In genomic region chr3:28210968-28211713, GRCh38 we compare ENCODE assay signal across 33 cellular contexts. TPM values are rescaled to one million over a fixed set of nuclear protein-coding genes. Genes with fewer than 3 reads are reported as not detected.
DNase-seq lines count a peak whose midpoint lies in the region; ATAC-seq, FAIRE-seq and TF ChIP-seq lines count a peak whose summit lies in the region.
"Had no signal": no experiment of that assay in that cellular context is flagged by ENCODE, and none has a peak within 500 bp of the region (broad histone marks: within the 10 kb centered on the region; RNA-seq: fewer than 3 reads in every experiment).

No MANE protein-coding gene starts in this region.

- H3K4me2 ChIP-seq in H1 (ENCODE audit: insufficient read depth in 1 of 2, low read depth in 2 of 2, low read length in 2 of 2) = no peak overlapping the region
- H3K4me2 ChIP-seq: smooth muscle cell had no signal

- FAIRE-seq in H1 (lab: Jason Lieb, UNC) = no peak
- FAIRE-seq: bronchial epithelial cell, GM18507, islet of Langerhans had no signal

- H3K18ac ChIP-seq in H1 (ENCODE audit: extremely low read depth, low read length) = no peak overlapping the region

- H2AK5ac ChIP-seq in H1 (ENCODE audit: low read depth, low read length) = no peak overlapping the region

- no peak for TF ChIP-seq RAD21 in H1 (IDR thresholded peaks at IDR 0.05 in 1 of 2, conservative IDR thresholded peaks at IDR 0.05 in 1 of 2; ENCODE audit: low read depth in 2 of 2, low read length in 2 of 2)

- peaks cover 21% of the 10 kb centered on the region for H3K4me1 ChIP-seq in CD4-positive, alpha-beta memory T cell (ENCODE audit: insufficient read depth, low read length)
- no peaks in the 10 kb centered on the region for H3K4me1 ChIP-seq in H1 (replicated peaks in 1 of 4; ENCODE audit: control insufficient read depth in 3 of 4, insufficient read depth in 4 of 4, low read length in 3 of 4)
- H3K4me1 ChIP-seq: left lung, right atrium auricular region had no signal

- H2AFZ ChIP-seq in H1 (ENCODE audit: low read length) = no peak overlapping the region

- POLR2A ChIA-PET in activated CD4-positive, alpha-beta memory T cell treated with anti-CD3 and anti-CD28 coated beads, Interleukin-2, amount 10 ng/mL, durations not matched to agents 7 days and 5 days (lab: Charles Lee) = interaction anchor here (0.7 kb wide), 1 partner anchor 16 kb away, joined by 3 read pairs; no protein-coding TSS in a partner anchor
- POLR2A ChIA-PET in activated CD4-positive, alpha-beta memory T cell treated with anti-CD3 and anti-CD28 coated beads for 36 hours (lab: Charles Lee) = no interaction called here
- POLR2A ChIA-PET in CD4-positive, alpha-beta memory T cell (lab: Charles Lee; ENCODE audit: partially characterized antibody) = interaction anchor here (0.6 to 1.4 kb wide), 2 partner anchors 11 to 39 kb away, joined by 3 to 5 read pairs; no protein-coding TSS in a partner anchor
- POLR2A ChIA-PET in T-cell (lab: Charles Lee) (interaction anchor here in 1 of 2 donors (0.6 kb wide), 3 partner anchors 18 to 114 kb away, joined by 3 to 12 read pairs (median 6); no protein-coding TSS in a partner anchor), H1 (lab: Charles Lee; ENCODE audit: partially characterized antibody) (no interaction called here)

- no peak overlapping the region for H3K9ac ChIP-seq in H1 (replicated peaks in 1 of 4; ENCODE audit: extremely low read depth in 1 of 4, low read depth in 3 of 4, low read length in 3 of 4)

- no peak overlapping the region for H3K14ac ChIP-seq in H1 (ENCODE audit: insufficient read length)

- H3K79me2 ChIP-seq in H1 (ENCODE audit: control insufficient read depth in 1 of 2, insufficient read depth in 2 of 2, low read length in 2 of 2) = no peaks in the 10 kb centered on the region

- H3K9me3 ChIP-seq in CD4-positive, alpha-beta memory T cell (ENCODE audit: control insufficient read depth in 1 of 2, low read length in 2 of 2) = peaks cover 0 to 8% of the 10 kb centered on the region in 2 donors
- H3K9me3 ChIP-seq in H1 (ENCODE audit: insufficient read depth in 2 of 2, low read depth in 1 of 2, low read length in 1 of 2) = peaks cover 9% of the 10 kb centered on the region in 2 experiments

- H3K79me1 ChIP-seq in H1 (ENCODE audit: low read depth, low read length) = no peaks in the 10 kb centered on the region

- no peak overlapping the region for H2BK5ac ChIP-seq in H1 (ENCODE audit: low read depth, low read length)

- H2BK20ac ChIP-seq in H1 (ENCODE audit: low read length) = no peak overlapping the region

- H4K91ac ChIP-seq in H1 (replicated peaks; ENCODE audit: insufficient read length, low read length) = no peak overlapping the region

- no peak overlapping the region for H3K4me3 ChIP-seq in CD4-positive, alpha-beta memory T cell (ENCODE audit: low read length in 2 of 2)
- H3K4me3 ChIP-seq in H1 (ENCODE audit: extremely low read depth in 1 of 4, insufficient read depth in 2 of 4, low read depth in 3 of 4, low read length in 4 of 4) = no peak overlapping the region
- H3K4me3 ChIP-seq: coronary artery, left lung, right atrium auricular region, smooth muscle cell had no signal

- no peak overlapping the region for H4K8ac ChIP-seq in H1 (ENCODE audit: extremely low read depth, insufficient read depth, low read length)

- no peak for DNase-seq in activated CD4-positive, alpha-beta memory T cell treated with anti-CD3 and anti-CD28 coated beads, Interleukin-2, amount 10 ng/mL, durations not matched to agents 7 days and 5 days
- DNase-seq in activated CD4-positive, alpha-beta memory T cell treated with anti-CD3 and anti-CD28 coated beads for 36 hours = no peak
- peak in 4 of 5 donors; percentile 23 to 38 (median 34) for DNase-seq in CD4-positive, alpha-beta memory T cell
- DNase-seq in T-cell (no peak), H1 (ENCODE audit: low read depth in 1 of 2, low spot score in 2 of 2) (no peak), NCI-H1417 (lab: John Stamatoyannopoulos, UW) (no peak), dedifferentiated amniotic fluid mesenchymal stem cell (ENCODE audit: extremely low spot score) (no peak)
- DNase-seq in activated CD4-positive, CD25-positive, alpha-beta regulatory T cell treated with anti-CD3 and anti-CD28 coated beads, Interleukin-2, amount 50 U/mL, for 72 hours = no peak
- DNase-seq: 8988T; activated CD4-positive, alpha-beta T cell treated with anti-CD3 and anti-CD28 coated beads for 4 hours; activated naive CD4-positive, alpha-beta T cell; activated T-cell treated with anti-CD3 and anti-CD28 coated beads, Interleukin-2, amount 50 U/mL, for 72 hours; anterior cingulate cortex; DMS 273 treated with DMSO at 0.1 percent for 48 hours; effector memory CD4-positive, alpha-beta T cell; EL; Kasumi-1; left lung; mesenchymal stem cell; NCI-H1436; NCI-H2081; NCI-H2227 treated with DMSO at 0.1 percent for 48 hours; NCI-H526 treated with DMSO at 0.1 percent for 48 hours; PC-3; stimulated activated naive CD4-positive, alpha-beta T cell treated with Interleukin-2 at 50 U/mL for 16 hours had no signal

- 90% methylated on average over 1 of the region's 1 CpG; no CpG with 5 or more reads in 1 of the 2 experiments for WGBS in H1 (ENCODE audit: extremely low coverage in 1 of 2, insufficient coverage in 1 of 2, insufficient read length in 1 of 2, insufficient replicate concordance in 2 of 2, low coverage in 1 of 2, low lambda C conversion rate in 2 of 2, missing lambda C conversion rate in 1 of 2), 2 experiments

- no peak for TF ChIP-seq CTCF in H1 (IDR thresholded peaks at IDR 0.05; ENCODE audit: control extremely low read depth in 1 of 3, insufficient read depth in 1 of 3, low read depth in 1 of 3, low read length in 3 of 3)

- no peaks in the 10 kb centered on the region for H3K27me3 ChIP-seq in CD4-positive, alpha-beta memory T cell (ENCODE audit: insufficient read depth, low read length)
- H3K27me3 ChIP-seq in H1 (replicated peaks in 1 of 4; ENCODE audit: control insufficient read depth in 3 of 4, extremely low read depth in 1 of 4, insufficient read depth in 3 of 4, low read length in 3 of 4) = no peaks in the 10 kb centered on the region
- H3K27me3 ChIP-seq: left lung, right atrium auricular region had no signal

- H3K23ac ChIP-seq in H1 (ENCODE audit: insufficient read length) = no peak overlapping the region

- no peak overlapping the region for H3K27ac ChIP-seq in CD4-positive, alpha-beta memory T cell (ENCODE audit: low read depth, low read length)
- H3K27ac ChIP-seq in H1 (ENCODE audit: low read depth, low read length) = no peak overlapping the region
- H3K27ac ChIP-seq: coronary artery, left lung, right atrium auricular region, VCaP had no signal

- H2BK120ac ChIP-seq in H1 (replicated peaks; ENCODE audit: low read depth, low read length) = no peak overlapping the region

- no peaks in the 10 kb centered on the region for H3K36me3 ChIP-seq in CD4-positive, alpha-beta memory T cell (ENCODE audit: insufficient read depth, low read length)
- no peaks in the 10 kb centered on the region for H3K36me3 ChIP-seq in H1 (ENCODE audit: control insufficient read depth in 2 of 4, insufficient read depth in 4 of 4, low read length in 3 of 4)
- H3K36me3 ChIP-seq: left lung, right atrium auricular region had no signal

- no peak overlapping the region for H3K56ac ChIP-seq in H1 (replicated peaks; ENCODE audit: insufficient read length, low read depth, low read length)

- no peaks in the 10 kb centered on the region for H4K20me1 ChIP-seq in H1 (replicated peaks in 1 of 2; ENCODE audit: control insufficient read depth in 1 of 2, insufficient read depth in 2 of 2, low read length in 2 of 2)

- CTCF ChIA-PET in activated CD4-positive, alpha-beta memory T cell treated with anti-CD3 and anti-CD28 coated beads, Interleukin-2, amount 10 ng/mL, durations not matched to agents 7 days and 5 days (lab: Charles Lee) = interaction anchor here (1.8 kb wide), 1 partner anchor 499 kb away, joined by 5 read pairs; no protein-coding TSS in a partner anchor
- CTCF ChIA-PET in activated CD4-positive, alpha-beta memory T cell treated with anti-CD3 and anti-CD28 coated beads for 36 hours (lab: Charles Lee) = interaction anchor here (0.6 to 1.2 kb wide), 2 partner anchors 58 to 117 kb away, joined by 3 to 4 read pairs; no protein-coding TSS in a partner anchor
- CTCF ChIA-PET in CD4-positive, alpha-beta memory T cell (lab: Charles Lee; ENCODE audit: partially characterized antibody) = no interaction called here
- CTCF ChIA-PET in T-cell (lab: Charles Lee) (interaction anchor here in 1 of 2 donors (0.6 kb wide), 1 partner anchor 149 kb away, joined by 7 read pairs; no protein-coding TSS in a partner anchor), H1 (lab: Charles Lee; ENCODE audit: partially characterized antibody) (interaction anchor here (1.2 kb wide), 1 partner anchor 11 kb away, joined by 3 read pairs; no protein-coding TSS in a partner anchor)

- H2BK12ac ChIP-seq in H1 (ENCODE audit: low read depth, low read length) = no peak overlapping the region

- no peaks in the 10 kb centered on the region for H3K27me3 Mint-ChIP-seq in activated CD4-positive, alpha-beta memory T cell treated with anti-CD3 and anti-CD28 coated beads, Interleukin-2, amount 10 ng/mL, durations not matched to agents 7 days and 5 days
- H3K27me3 Mint-ChIP-seq in activated CD4-positive, alpha-beta memory T cell treated with anti-CD3 and anti-CD28 coated beads for 36 hours = no peaks in the 10 kb centered on the region
- H3K27me3 Mint-ChIP-seq in CD4-positive, alpha-beta memory T cell = no peaks in the 10 kb centered on the region
- no peaks in the 10 kb centered on the region for H3K27me3 Mint-ChIP-seq in T-cell

- H3K9me3 Mint-ChIP-seq in activated CD4-positive, alpha-beta memory T cell treated with anti-CD3 and anti-CD28 coated beads, Interleukin-2, amount 10 ng/mL, durations not matched to agents 7 days and 5 days = peaks cover 26% of the 10 kb centered on the region
- H3K9me3 Mint-ChIP-seq in activated CD4-positive, alpha-beta memory T cell treated with anti-CD3 and anti-CD28 coated beads for 36 hours = peaks cover 33% of the 10 kb centered on the region
- H3K9me3 Mint-ChIP-seq in CD4-positive, alpha-beta memory T cell = peaks cover 0 to 35% (median 30%) of the 10 kb centered on the region in 8 donors
- peaks cover 8 to 32% (median 27%) of the 10 kb centered on the region in 3 donors for H3K9me3 Mint-ChIP-seq in T-cell

- TF ChIP-seq EP300 in H1 (IDR thresholded peaks at IDR 0.05; ENCODE audit: borderline replicate concordance in 1 of 2, low read depth in 2 of 2, low read length in 2 of 2) = no peak

- peaks cover 22% of the 10 kb centered on the region for H3K4me1 Mint-ChIP-seq in activated CD4-positive, alpha-beta memory T cell treated with anti-CD3 and anti-CD28 coated beads, Interleukin-2, amount 10 ng/mL, durations not matched to agents 7 days and 5 days
- H3K4me1 Mint-ChIP-seq in activated CD4-positive, alpha-beta memory T cell treated with anti-CD3 and anti-CD28 coated beads for 36 hours (ENCODE audit: low read depth) = peaks cover 19% of the 10 kb centered on the region
- peaks cover 18 to 31% (median 26%) of the 10 kb centered on the region in 4 donors for H3K4me1 Mint-ChIP-seq in CD4-positive, alpha-beta memory T cell
- peaks cover 27 to 38% (median 31%) of the 10 kb centered on the region in 3 donors for H3K4me1 Mint-ChIP-seq in T-cell

- no peak overlapping the region for H2BK15ac ChIP-seq in H1 (ENCODE audit: low read length)

- intact Hi-C loops in activated CD4-positive, alpha-beta memory T cell treated with anti-CD3 and anti-CD28 coated beads for 36 hours (cut with micrococcal nuclease) = no loop called here
- intact Hi-C loops in CD4-positive, alpha-beta memory T cell (cut with micrococcal nuclease) = loop anchor here (2.0 kb wide), 1 partner anchor 30 kb away; the partner anchor contains the start of gene CMC1

- no peak for TF ChIP-seq POLR2A in H1 (IDR thresholded peaks at IDR 0.05; ENCODE audit: control extremely low read depth in 1 of 2, low read depth in 2 of 2, low read length in 2 of 2)

- peaks cover 22% of the 10 kb centered on the region for H3K36me3 Mint-ChIP-seq in activated CD4-positive, alpha-beta memory T cell treated with anti-CD3 and anti-CD28 coated beads, Interleukin-2, amount 10 ng/mL, durations not matched to agents 7 days and 5 days (ENCODE audit: low read depth)
- H3K36me3 Mint-ChIP-seq in activated CD4-positive, alpha-beta memory T cell treated with anti-CD3 and anti-CD28 coated beads for 36 hours = peaks cover 7% of the 10 kb centered on the region
- H3K36me3 Mint-ChIP-seq in CD4-positive, alpha-beta memory T cell = peaks cover 8 to 13% of the 10 kb centered on the region in 2 donors
- H3K36me3 Mint-ChIP-seq in T-cell = peaks cover 11% of the 10 kb centered on the region

- no peak overlapping the region for H4K5ac ChIP-seq in H1 (ENCODE audit: insufficient read length, low read depth, low read length)

- no peak overlapping the region for H3K4me3 Mint-ChIP-seq in activated CD4-positive, alpha-beta memory T cell treated with anti-CD3 and anti-CD28 coated beads, Interleukin-2, amount 10 ng/mL, durations not matched to agents 7 days and 5 days
- H3K4me3 Mint-ChIP-seq in activated CD4-positive, alpha-beta memory T cell treated with anti-CD3 and anti-CD28 coated beads for 36 hours = no peak overlapping the region
- peak overlapping the region in 7 of 8 donors; percentile 26 to 67 (median 59) for H3K4me3 Mint-ChIP-seq in CD4-positive, alpha-beta memory T cell
- H3K4me3 Mint-ChIP-seq in T-cell = peak overlapping the region in 1 of 3 donors; percentile 23
- H3K4me3 Mint-ChIP-seq: activated T-cell treated with anti-CD3 and anti-CD28 coated beads, Interleukin-2, amount 50 U/mL, for 72 hours had no signal

- ATAC-seq in T-cell (replicated peaks in 1 of 4) = peak; percentile 87 to 95 (median 89)
- ATAC-seq: activated T-cell treated with anti-CD3 and anti-CD28 coated beads, Interleukin-2, amount 50 U/mL, for 72 hours; left lung; PC-3; SK-N-SH treated with all-trans-retinoic acid at 6 μM for 48 hours had no signal

- peak overlapping the region; percentile 56 for H3K27ac Mint-ChIP-seq in activated CD4-positive, alpha-beta memory T cell treated with anti-CD3 and anti-CD28 coated beads, Interleukin-2, amount 10 ng/mL, durations not matched to agents 7 days and 5 days
- no peak overlapping the region for H3K27ac Mint-ChIP-seq in activated CD4-positive, alpha-beta memory T cell treated with anti-CD3 and anti-CD28 coated beads for 36 hours
- peak overlapping the region; percentile 33 to 83 (median 74) for H3K27ac Mint-ChIP-seq in CD4-positive, alpha-beta memory T cell
- peak overlapping the region; percentile 61 to 78 for H3K27ac Mint-ChIP-seq in T-cell
- H3K27ac Mint-ChIP-seq: activated T-cell treated with anti-CD3 and anti-CD28 coated beads, Interleukin-2, amount 50 U/mL, for 72 hours had no signal

- H3K4ac ChIP-seq in H1 (replicated peaks; ENCODE audit: insufficient read length, low read depth, low read length) = no peak overlapping the region

- no peaks in the 10 kb centered on the region for H3K23me2 ChIP-seq in H1 (ENCODE audit: low read depth, low read length)

RNA-seq across cellular contexts. Expression of gene CMC1, which starts 30.3 kb away (rescaled TPM):
- total RNA-seq in activated CD4-positive, alpha-beta memory T cell treated with anti-CD3 and anti-CD28 coated beads, Interleukin-2, amount 10 ng/mL, durations not matched to agents 7 days and 5 days = 10 to 100 TPM; 18.8 to 21.0 TPM
- 10 to 100 TPM; 27.5 to 28.6 TPM for total RNA-seq in activated CD4-positive, alpha-beta memory T cell treated with anti-CD3 and anti-CD28 coated beads for 36 hours
- total RNA-seq in CD4-positive, alpha-beta memory T cell = 10 to 100 TPM; 15.9 to 18.4 TPM
- 10 to 100 TPM; 43.4 to 49.8 TPM for polyA plus RNA-seq in CD4-positive, alpha-beta memory T cell
- total RNA-seq in T-cell = 10 to 100 TPM; 11.1 to 45.3 (median 18.8) TPM
- total RNA-seq in H1 (2021; fragmentation: NEBNext Ultra II Directional; extraction: Animal tissue kit (Norgen Biotek cat#: 25700)) = 17.8 and 19.4 TPM in 2 replicates
- polyA plus RNA-seq in H1 (2011; rRNA removed) = 11.4 and 13.7 TPM in 2 replicates
- 16.7 TPM for polyA plus RNA-seq in H1 (2011; cell fraction: cytosol; rRNA removed)
- 8.3 TPM for polyA plus RNA-seq in H1 (2011; cell fraction: nucleus; rRNA removed)
- 19.3 to 34.2 TPM (median 20.6 TPM) in 4 replicates for polyA plus RNA-seq in H1 (2012, experiment 1 of 2)
- polyA plus RNA-seq in H1 (2012, experiment 2 of 2) = 39.3 TPM
- polyA plus RNA-seq in H1 (2013, experiment 1 of 2) = 96.1 TPM
- polyA plus RNA-seq in H1 (2013, experiment 2 of 2) = 86.9 TPM
- 2.2 and 3.7 TPM in 2 replicates for polyA minus RNA-seq in H1 (2011; rRNA and poly(A)+ RNA removed)
- 7.6 TPM for polyA minus RNA-seq in H1 (2011; cell fraction: cytosol; rRNA and poly(A)+ RNA removed)
- 36.1 TPM for polyA minus RNA-seq in H1 (2011; cell fraction: nucleus; rRNA and poly(A)+ RNA removed)

Comparison
In these comparisons a context has a peak if more than half of its experiments do, and no peak if none do; other contexts are left out.
1. POLR2A ChIA-PET loops: an anchor here in activated CD4-positive, alpha-beta memory T cell treated with anti-CD3 and anti-CD28 coated beads, Interleukin-2, amount 10 ng/mL, durations not matched to agents 7 days and 5 days (0.7 kb wide) and CD4-positive, alpha-beta memory T cell (0.6 to 1.4 kb wide); none called in activated CD4-positive, alpha-beta memory T cell treated with anti-CD3 and anti-CD28 coated beads for 36 hours and H1.
2. DNase-seq: peak in CD4-positive, alpha-beta memory T cell (4 of 5); none in activated CD4-positive, alpha-beta memory T cell treated with anti-CD3 and anti-CD28 coated beads, Interleukin-2, amount 10 ng/mL, durations not matched to agents 7 days and 5 days (single experiment), activated CD4-positive, alpha-beta memory T cell treated with anti-CD3 and anti-CD28 coated beads for 36 hours (single experiment), T-cell (0 of 34), H1 (0 of 2), NCI-H1417 (0 of 3), activated CD4-positive, CD25-positive, alpha-beta regulatory T cell treated with anti-CD3 and anti-CD28 coated beads, Interleukin-2, amount 50 U/mL, for 72 hours (single experiment) and dedifferentiated amniotic fluid mesenchymal stem cell (single experiment).
3. H3K4me3 Mint-ChIP-seq: peak in CD4-positive, alpha-beta memory T cell (7 of 8); none in activated CD4-positive, alpha-beta memory T cell treated with anti-CD3 and anti-CD28 coated beads, Interleukin-2, amount 10 ng/mL, durations not matched to agents 7 days and 5 days (single experiment) and activated CD4-positive, alpha-beta memory T cell treated with anti-CD3 and anti-CD28 coated beads for 36 hours (single experiment).